In the genomic region with DNA sequence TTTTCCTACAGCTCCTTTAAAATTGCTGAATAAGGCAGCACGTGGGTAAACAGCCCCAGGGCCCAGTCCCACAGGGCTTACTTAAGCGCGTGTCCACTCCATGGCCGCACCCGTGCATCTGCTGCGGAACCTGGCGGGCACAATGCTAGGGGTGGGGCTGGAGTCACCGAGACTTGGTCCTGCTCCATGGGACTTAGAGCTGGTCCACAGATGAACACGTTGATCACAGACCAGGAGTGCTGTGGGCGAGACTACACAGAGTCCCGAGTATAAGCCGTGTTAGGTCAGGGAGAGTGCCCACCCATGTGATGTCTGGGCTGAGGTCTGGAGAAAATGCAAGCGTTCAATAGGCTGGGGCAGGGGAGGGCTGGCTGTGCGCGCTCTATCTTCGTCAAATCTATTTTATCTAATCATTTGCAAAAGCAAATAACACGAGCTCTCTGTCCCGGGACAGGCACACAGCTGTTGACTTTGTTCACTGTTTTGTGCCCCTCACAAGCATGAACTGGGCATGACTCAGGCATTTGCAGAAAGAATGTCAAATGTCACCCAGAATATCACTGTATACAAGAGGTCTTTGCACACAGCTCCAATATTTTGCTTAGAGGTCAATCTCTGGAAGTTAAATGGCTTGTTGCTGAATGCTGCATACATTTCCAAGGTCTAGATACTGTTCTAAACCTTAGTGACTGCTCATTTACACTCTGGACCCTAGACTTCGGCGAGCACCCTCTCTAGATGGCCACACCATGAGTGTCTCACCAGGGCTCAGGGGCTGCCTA, we compare ENCODE assay signal across 1 cellular context.
A peak's percentile ranks its signal among the peaks of the same experiment; 100 is the strongest.
TF ChIP-seq lines count a peak whose summit lies in the region.

No MANE protein-coding gene starts in this region.

TF ChIP-seq in HepG2, 621 proteins besides CTCF, POLR2A, EP300 and RAD21 (continued from another document and continues in another):
- TF ChIP-seq, protein P1, sequence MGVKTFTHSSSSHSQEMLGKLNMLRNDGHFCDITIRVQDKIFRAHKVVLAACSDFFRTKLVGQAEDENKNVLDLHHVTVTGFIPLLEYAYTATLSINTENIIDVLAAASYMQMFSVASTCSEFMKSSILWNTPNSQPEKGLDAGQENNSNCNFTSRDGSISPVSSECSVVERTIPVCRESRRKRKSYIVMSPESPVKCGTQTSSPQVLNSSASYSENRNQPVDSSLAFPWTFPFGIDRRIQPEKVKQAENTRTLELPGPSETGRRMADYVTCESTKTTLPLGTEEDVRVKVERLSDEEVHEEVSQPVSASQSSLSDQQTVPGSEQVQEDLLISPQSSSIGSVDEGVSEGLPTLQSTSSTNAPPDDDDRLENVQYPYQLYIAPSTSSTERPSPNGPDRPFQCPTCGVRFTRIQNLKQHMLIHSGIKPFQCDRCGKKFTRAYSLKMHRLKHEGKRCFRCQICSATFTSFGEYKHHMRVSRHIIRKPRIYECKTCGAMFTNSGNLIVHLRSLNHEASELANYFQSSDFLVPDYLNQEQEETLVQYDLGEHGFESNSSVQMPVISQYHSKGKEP (CRISPR knock-in tag; IDR thresholded peaks at IDR 0.05): no peak
- TF ChIP-seq ZNF350 (CRISPR knock-in tag; IDR thresholded peaks at IDR 0.05; ENCODE audit: borderline replicate concordance, low read depth) (peak; percentile 53; the same call in 1 of the 2 replicates), ZNF703 (CRISPR knock-in tag; IDR thresholded peaks at IDR 0.05; ENCODE audit: borderline replicate concordance) (no peak), ZNF776 (CRISPR knock-in tag; IDR thresholded peaks at IDR 0.05) (no peak), CAMTA2 (CRISPR knock-in tag; IDR thresholded peaks at IDR 0.05; ENCODE audit: borderline replicate concordance) (no peak), ZFYVE20 (CRISPR knock-in tag; IDR thresholded peaks at IDR 0.05; ENCODE audit: borderline replicate concordance, low read depth) (no peak), FOXA3 (CRISPR knock-in tag; IDR thresholded peaks at IDR 0.05) (peak; percentile 91), NFKBIZ (CRISPR knock-in tag; IDR thresholded peaks at IDR 0.05) (0 out of 2 replicates have a peak, but pooled peaks have one; percentile 54), FOXJ3 (CRISPR knock-in tag; IDR thresholded peaks at IDR 0.05; ENCODE audit: borderline replicate concordance) (peak; percentile 52; the same call in 1 of the 2 replicates), MZF1 (CRISPR knock-in tag; IDR thresholded peaks at IDR 0.05; ENCODE audit: borderline replicate concordance) (no peak), SRSF1 (optimal IDR thresholded peaks at IDR 0.05; ENCODE audit: low read depth, low read length) (no peak), NR2F1 (CRISPR knock-in tag; IDR thresholded peaks at IDR 0.05) (peak in 1 of 2 experiments; percentile 35; a peak in 1 of 4 replicates), ZNF761 (CRISPR knock-in tag; conservative IDR thresholded peaks at IDR 0.05) (0 out of 2 replicates have a peak, but pooled peaks have one; percentile 51), MIER2 (CRISPR knock-in tag; IDR thresholded peaks at IDR 0.05) (peak; percentile 58; the same call in 1 of the 2 replicates), RFX5 (IDR thresholded peaks at IDR 0.05; ENCODE audit: low read depth, low read length) (no peak), THAP11 (CRISPR knock-in tag; IDR thresholded peaks at IDR 0.05) (no peak), ZNF567 (CRISPR knock-in tag; IDR thresholded peaks at IDR 0.05; ENCODE audit: borderline replicate concordance) (0 out of 2 replicates have a peak, but pooled peaks have one; percentile 72), TP53 (CRISPR knock-in tag; conservative IDR thresholded peaks at IDR 0.05) (0 out of 2 replicates have a peak, but pooled peaks have one; percentile 33), ZNF496 (CRISPR knock-in tag; IDR thresholded peaks at IDR 0.05; ENCODE audit: insufficient replicate concordance) (no peak), ZKSCAN8 (CRISPR knock-in tag; IDR thresholded peaks at IDR 0.05; ENCODE audit: borderline replicate concordance) (peak; percentile 98), BRD4 (CRISPR knock-in tag; IDR thresholded peaks at IDR 0.05) (no peak)
- TF ChIP-seq, protein P2, sequence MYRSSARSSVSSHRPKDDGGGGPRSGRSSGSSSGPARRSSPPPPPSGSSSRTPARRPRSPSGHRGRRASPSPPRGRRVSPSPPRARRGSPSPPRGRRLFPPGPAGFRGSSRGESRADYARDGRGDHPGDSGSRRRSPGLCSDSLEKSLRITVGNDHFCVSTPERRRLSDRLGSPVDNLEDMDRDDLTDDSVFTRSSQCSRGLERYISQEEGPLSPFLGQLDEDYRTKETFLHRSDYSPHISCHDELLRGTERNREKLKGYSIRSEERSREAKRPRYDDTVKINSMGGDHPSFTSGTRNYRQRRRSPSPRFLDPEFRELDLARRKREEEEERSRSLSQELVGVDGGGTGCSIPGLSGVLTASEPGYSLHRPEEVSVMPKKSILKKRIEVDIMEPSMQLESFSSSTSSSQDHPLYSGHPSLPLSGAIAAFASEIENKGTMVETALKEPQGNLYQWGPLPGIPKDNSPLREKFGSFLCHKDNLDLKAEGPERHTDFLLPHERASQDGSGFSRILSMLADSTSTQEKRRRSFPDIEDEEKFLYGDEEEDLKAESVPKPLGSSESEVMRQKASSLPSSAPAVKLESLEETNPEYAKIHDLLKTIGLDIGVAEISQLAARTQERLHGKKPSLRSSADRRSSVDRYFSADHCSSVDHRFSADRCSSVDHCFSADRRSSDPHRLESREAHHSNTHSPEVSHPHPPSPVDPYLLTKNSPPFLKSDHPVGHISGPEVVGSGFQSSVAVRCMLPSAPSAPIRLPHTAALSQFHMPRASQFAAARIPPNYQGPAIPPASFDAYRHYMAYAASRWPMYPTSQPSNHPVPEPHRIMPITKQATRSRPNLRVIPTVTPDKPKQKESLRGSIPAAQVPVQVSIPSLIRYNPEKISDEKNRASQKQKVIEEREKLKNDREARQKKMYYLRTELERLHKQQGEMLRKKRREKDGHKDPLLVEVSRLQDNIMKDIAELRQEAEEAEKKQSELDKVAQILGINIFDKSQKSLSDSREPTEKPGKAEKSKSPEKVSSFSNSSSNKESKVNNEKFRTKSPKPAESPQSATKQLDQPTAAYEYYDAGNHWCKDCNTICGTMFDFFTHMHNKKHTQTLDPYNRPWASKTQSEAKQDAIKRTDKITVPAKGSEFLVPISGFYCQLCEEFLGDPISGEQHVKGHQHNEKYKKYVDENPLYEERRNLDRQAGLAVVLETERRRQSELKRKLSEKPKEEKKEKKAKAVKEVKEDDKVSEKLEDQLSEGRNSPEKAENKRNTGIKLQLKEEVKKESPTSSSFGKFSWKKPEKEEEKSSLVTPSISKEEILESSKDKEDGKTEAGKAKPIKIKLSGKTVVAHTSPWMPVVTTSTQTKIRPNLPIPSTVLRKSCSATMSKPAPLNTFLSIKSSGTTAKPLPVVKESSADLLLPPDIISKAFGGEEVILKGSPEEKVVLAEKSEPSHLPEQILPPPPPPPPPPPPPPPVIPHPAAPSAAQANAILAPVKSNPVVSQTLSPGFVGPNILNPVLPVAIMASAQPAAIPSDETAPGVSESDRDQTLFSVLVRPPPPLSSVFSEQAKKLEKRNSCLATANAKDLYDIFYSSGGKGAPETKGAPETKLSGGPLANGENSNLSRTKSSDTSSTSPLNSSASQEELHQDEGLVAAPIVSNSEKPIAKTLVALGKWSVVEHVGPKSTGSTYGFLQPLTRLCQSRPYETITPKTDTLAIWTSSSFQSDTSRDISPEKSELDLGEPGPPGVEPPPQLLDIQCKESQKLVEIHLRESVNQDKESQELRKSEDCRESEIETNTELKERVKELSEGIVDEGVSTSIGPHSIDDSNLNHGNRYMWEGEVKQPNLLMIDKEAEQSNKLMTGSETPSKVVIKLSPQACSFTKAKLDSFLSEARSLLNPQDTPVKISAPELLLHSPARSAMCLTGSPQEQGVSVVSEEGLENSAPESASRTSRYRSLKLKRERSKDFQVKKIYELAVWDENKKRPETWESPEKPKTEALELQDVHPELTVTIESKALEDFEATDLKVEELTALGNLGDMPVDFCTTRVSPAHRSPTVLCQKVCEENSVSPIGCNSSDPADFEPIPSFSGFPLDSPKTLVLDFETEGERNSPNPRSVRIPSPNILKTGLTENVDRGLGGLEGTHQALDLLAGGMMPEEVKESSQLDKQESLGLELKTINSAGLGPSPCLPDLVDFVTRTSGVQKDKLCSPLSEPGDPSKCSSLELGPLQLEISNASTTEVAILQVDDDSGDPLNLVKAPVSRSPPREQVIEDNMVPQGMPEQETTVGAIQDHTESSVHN (CRISPR knock-in tag; IDR thresholded peaks at IDR 0.05): no peak
- TF ChIP-seq, protein P3, sequence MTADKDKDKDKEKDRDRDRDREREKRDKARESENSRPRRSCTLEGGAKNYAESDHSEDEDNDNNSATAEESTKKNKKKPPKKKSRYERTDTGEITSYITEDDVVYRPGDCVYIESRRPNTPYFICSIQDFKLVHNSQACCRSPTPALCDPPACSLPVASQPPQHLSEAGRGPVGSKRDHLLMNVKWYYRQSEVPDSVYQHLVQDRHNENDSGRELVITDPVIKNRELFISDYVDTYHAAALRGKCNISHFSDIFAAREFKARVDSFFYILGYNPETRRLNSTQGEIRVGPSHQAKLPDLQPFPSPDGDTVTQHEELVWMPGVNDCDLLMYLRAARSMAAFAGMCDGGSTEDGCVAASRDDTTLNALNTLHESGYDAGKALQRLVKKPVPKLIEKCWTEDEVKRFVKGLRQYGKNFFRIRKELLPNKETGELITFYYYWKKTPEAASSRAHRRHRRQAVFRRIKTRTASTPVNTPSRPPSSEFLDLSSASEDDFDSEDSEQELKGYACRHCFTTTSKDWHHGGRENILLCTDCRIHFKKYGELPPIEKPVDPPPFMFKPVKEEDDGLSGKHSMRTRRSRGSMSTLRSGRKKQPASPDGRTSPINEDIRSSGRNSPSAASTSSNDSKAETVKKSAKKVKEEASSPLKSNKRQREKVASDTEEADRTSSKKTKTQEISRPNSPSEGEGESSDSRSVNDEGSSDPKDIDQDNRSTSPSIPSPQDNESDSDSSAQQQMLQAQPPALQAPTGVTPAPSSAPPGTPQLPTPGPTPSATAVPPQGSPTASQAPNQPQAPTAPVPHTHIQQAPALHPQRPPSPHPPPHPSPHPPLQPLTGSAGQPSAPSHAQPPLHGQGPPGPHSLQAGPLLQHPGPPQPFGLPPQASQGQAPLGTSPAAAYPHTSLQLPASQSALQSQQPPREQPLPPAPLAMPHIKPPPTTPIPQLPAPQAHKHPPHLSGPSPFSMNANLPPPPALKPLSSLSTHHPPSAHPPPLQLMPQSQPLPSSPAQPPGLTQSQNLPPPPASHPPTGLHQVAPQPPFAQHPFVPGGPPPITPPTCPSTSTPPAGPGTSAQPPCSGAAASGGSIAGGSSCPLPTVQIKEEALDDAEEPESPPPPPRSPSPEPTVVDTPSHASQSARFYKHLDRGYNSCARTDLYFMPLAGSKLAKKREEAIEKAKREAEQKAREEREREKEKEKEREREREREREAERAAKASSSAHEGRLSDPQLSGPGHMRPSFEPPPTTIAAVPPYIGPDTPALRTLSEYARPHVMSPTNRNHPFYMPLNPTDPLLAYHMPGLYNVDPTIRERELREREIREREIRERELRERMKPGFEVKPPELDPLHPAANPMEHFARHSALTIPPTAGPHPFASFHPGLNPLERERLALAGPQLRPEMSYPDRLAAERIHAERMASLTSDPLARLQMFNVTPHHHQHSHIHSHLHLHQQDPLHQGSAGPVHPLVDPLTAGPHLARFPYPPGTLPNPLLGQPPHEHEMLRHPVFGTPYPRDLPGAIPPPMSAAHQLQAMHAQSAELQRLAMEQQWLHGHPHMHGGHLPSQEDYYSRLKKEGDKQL (CRISPR knock-in tag; IDR thresholded peaks at IDR 0.05; ENCODE audit: low read depth): peak; percentile 60
- TF ChIP-seq, protein P4, sequence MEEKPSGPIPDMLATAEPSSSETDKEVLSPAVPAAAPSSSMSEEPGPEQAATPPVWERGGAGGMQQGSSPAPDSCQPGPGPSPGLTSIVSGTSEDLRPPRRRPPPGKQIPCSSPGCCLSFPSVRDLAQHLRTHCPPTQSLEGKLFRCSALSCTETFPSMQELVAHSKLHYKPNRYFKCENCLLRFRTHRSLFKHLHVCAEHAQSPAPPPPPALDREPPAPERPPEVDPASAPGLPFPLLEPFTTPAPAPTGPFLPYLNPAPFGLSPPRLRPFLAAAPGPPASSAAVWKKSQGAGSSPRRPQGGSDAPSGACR (CRISPR knock-in tag; IDR thresholded peaks at IDR 0.05): no peak
- TF ChIP-seq, protein P5, sequence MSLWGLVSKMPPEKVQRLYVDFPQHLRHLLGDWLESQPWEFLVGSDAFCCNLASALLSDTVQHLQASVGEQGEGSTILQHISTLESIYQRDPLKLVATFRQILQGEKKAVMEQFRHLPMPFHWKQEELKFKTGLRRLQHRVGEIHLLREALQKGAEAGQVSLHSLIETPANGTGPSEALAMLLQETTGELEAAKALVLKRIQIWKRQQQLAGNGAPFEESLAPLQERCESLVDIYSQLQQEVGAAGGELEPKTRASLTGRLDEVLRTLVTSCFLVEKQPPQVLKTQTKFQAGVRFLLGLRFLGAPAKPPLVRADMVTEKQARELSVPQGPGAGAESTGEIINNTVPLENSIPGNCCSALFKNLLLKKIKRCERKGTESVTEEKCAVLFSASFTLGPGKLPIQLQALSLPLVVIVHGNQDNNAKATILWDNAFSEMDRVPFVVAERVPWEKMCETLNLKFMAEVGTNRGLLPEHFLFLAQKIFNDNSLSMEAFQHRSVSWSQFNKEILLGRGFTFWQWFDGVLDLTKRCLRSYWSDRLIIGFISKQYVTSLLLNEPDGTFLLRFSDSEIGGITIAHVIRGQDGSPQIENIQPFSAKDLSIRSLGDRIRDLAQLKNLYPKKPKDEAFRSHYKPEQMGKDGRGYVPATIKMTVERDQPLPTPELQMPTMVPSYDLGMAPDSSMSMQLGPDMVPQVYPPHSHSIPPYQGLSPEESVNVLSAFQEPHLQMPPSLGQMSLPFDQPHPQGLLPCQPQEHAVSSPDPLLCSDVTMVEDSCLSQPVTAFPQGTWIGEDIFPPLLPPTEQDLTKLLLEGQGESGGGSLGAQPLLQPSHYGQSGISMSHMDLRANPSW (CRISPR knock-in tag; IDR thresholded peaks at IDR 0.05; ENCODE audit: borderline replicate concordance): 0 out of 2 replicates have a peak, but pooled peaks have one; percentile 18
- TF ChIP-seq, protein P6, sequence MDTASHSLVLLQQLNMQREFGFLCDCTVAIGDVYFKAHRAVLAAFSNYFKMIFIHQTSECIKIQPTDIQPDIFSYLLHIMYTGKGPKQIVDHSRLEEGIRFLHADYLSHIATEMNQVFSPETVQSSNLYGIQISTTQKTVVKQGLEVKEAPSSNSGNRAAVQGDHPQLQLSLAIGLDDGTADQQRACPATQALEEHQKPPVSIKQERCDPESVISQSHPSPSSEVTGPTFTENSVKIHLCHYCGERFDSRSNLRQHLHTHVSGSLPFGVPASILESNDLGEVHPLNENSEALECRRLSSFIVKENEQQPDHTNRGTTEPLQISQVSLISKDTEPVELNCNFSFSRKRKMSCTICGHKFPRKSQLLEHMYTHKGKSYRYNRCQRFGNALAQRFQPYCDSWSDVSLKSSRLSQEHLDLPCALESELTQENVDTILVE (CRISPR knock-in tag; IDR thresholded peaks at IDR 0.05): peak; percentile 49
- TF ChIP-seq, protein P7, sequence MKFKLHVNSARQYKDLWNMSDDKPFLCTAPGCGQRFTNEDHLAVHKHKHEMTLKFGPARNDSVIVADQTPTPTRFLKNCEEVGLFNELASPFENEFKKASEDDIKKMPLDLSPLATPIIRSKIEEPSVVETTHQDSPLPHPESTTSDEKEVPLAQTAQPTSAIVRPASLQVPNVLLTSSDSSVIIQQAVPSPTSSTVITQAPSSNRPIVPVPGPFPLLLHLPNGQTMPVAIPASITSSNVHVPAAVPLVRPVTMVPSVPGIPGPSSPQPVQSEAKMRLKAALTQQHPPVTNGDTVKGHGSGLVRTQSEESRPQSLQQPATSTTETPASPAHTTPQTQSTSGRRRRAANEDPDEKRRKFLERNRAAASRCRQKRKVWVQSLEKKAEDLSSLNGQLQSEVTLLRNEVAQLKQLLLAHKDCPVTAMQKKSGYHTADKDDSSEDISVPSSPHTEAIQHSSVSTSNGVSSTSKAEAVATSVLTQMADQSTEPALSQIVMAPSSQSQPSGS (CRISPR knock-in tag; IDR thresholded peaks at IDR 0.05): peak; percentile 58; the same call in 1 of the 2 replicates
